10 cellular contexts compared by ENCODE assay signal in the genomic region with DNA sequence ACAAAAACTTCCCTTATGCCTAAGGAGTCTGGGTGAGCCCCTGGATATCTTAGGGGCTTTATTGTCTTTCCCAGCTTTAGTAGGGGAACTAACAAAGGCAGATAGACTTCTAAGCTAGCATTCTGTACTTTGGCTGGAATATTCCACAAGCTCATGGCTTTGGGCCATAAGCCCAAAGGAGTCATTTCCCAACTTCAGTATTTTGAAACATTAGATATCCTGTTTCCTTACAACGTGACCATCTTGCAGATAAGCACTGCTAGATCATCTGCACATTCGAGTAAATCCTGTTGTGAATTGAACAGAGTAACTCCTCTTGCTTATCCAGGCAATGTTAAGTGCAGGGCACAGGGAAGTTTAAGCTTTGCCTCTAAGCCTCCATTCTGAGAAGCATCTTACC.
DNase-seq lines count a peak whose midpoint lies in the region; ATAC-seq and TF ChIP-seq lines count a peak whose summit lies in the region.
"Had no signal": no experiment of that assay in that cellular context is flagged by ENCODE, and none has a peak within 500 bp of the region (broad histone marks: within the 10 kb centered on the region; RNA-seq: fewer than 3 reads in every experiment).

No MANE protein-coding gene starts in this region.

- DNase-seq in ELR (ENCODE audit: low read depth) (peak; percentile 38), body of pancreas (no peak), right atrium auricular region (ENCODE audit: low spot score) (peak; percentile 81), progenitor cell of endocrine pancreas (ENCODE audit: low spot score, unreplicated experiment) (no peak)
- DNase-seq in stimulated activated CD4-positive, alpha-beta T cell treated with anti-CD3 and anti-CD28 coated beads, Interleukin-12 subunit alpha, Interleukin-12 subunit beta, amount 100 ng/mL, for 4 hours, result no peak
- DNase-seq in stimulated activated naive CD8-positive, alpha-beta T cell treated with anti-CD3 and anti-CD28 coated beads, Interleukin-15, amount 100 ng/mL, for 72 hours, result no peak
- DNase-seq: islet precursor cell, NCI-H446 treated with DMSO at 0.1 percent for 48 hours had no signal

- ATAC-seq in body of pancreas, result peak; percentile 63
- ATAC-seq in stimulated activated naive CD8-positive, alpha-beta T cell treated with anti-CD3 and anti-CD28 coated beads, Interleukin-15, amount 100 ng/mL, for 72 hours, result no peak
- ATAC-seq in GM21786 (IDR thresholded peaks at IDR 0.05; ENCODE audit: unreplicated experiment), result no peak

- H3K27me3 ChIP-seq in body of pancreas, result no peaks in the 10 kb centered on the region
- no peaks in the 10 kb centered on the region for H3K27me3 ChIP-seq in right atrium auricular region
- no peaks in the 10 kb centered on the region for H3K27me3 ChIP-seq in skeletal muscle tissue (ENCODE audit: control insufficient read depth in 3 of 3, insufficient read depth in 3 of 3, low read length in 3 of 3)

- H3K4me3 Mint-ChIP-seq in progenitor cell of endocrine pancreas (ENCODE audit: low read depth), result no peak overlapping the region
- H3K4me3 Mint-ChIP-seq in stimulated activated naive CD8-positive, alpha-beta T cell treated with anti-CD3 and anti-CD28 coated beads, Interleukin-15, amount 100 ng/mL, for 72 hours, result no peak overlapping the region

- H3K36me3 Mint-ChIP-seq in progenitor cell of endocrine pancreas (ENCODE audit: insufficient read depth), result peaks cover 10% of the 10 kb centered on the region

- TF ChIP-seq CTCF in body of pancreas (IDR thresholded peaks at IDR 0.05) (no peak), right atrium auricular region (IDR thresholded peaks at IDR 0.05) (no peak), progenitor cell of endocrine pancreas (IDR thresholded peaks at IDR 0.05; ENCODE audit: unreplicated experiment) (no peak)

- 42 to 52% methylated on average over 2 of the region's 2 CpGs for WGBS in body of pancreas, 2 donors

- no peak overlapping the region for H3K9ac ChIP-seq in skeletal muscle tissue (ENCODE audit: low read depth in 1 of 3, low read length in 3 of 3)

- H3K9me3 ChIP-seq in body of pancreas (no peaks in the 10 kb centered on the region), right atrium auricular region (no peaks in the 10 kb centered on the region), skeletal muscle tissue (ENCODE audit: control insufficient read depth in 3 of 3, low read length in 3 of 3) (no peaks in the 10 kb centered on the region)

- H3K9me3 Mint-ChIP-seq in progenitor cell of endocrine pancreas (ENCODE audit: low read depth), result no peaks in the 10 kb centered on the region
- no peaks in the 10 kb centered on the region for H3K9me3 Mint-ChIP-seq in stimulated activated naive CD8-positive, alpha-beta T cell treated with anti-CD3 and anti-CD28 coated beads, Interleukin-15, amount 100 ng/mL, for 72 hours

- H3K4me3 ChIP-seq in body of pancreas (no peak overlapping the region), right atrium auricular region (no peak overlapping the region), skeletal muscle tissue (ENCODE audit: low read length in 3 of 3) (no peak overlapping the region)

- H3K36me3 ChIP-seq in body of pancreas (replicated peaks in 1 of 2; ENCODE audit: insufficient read depth in 1 of 2, low read depth in 2 of 2), result peaks cover 0 to 8% of the 10 kb centered on the region in 2 donors
- H3K36me3 ChIP-seq in right atrium auricular region, result peaks cover 18% of the 10 kb centered on the region
- H3K36me3 ChIP-seq in skeletal muscle tissue (ENCODE audit: control insufficient read depth in 3 of 3, insufficient read depth in 3 of 3, low read length in 3 of 3), result peaks cover 11 to 18% (median 15%) of the 10 kb centered on the region in 3 donors

- no peaks in the 10 kb centered on the region for H3K27me3 Mint-ChIP-seq in progenitor cell of endocrine pancreas
- no peaks in the 10 kb centered on the region for H3K27me3 Mint-ChIP-seq in stimulated activated naive CD8-positive, alpha-beta T cell treated with anti-CD3 and anti-CD28 coated beads, Interleukin-15, amount 100 ng/mL, for 72 hours

- peaks cover 25% of the 10 kb centered on the region for H3K4me1 ChIP-seq in body of pancreas
- H3K4me1 ChIP-seq in right atrium auricular region, result peaks cover 0 to 92% of the 10 kb centered on the region in 2 donors
- H3K4me1 ChIP-seq in skeletal muscle tissue (ENCODE audit: control insufficient read depth in 3 of 3, insufficient read depth in 3 of 3, low read length in 3 of 3), result peaks cover 41 to 51% (median 49%) of the 10 kb centered on the region in 3 donors

- peaks cover 22% of the 10 kb centered on the region for H3K4me1 Mint-ChIP-seq in progenitor cell of endocrine pancreas (ENCODE audit: low read depth)
- H3K4me1 Mint-ChIP-seq in stimulated activated naive CD8-positive, alpha-beta T cell treated with anti-CD3 and anti-CD28 coated beads, Interleukin-15, amount 100 ng/mL, for 72 hours, result no peaks in the 10 kb centered on the region

- no peak for TF ChIP-seq POLR2A in body of pancreas (IDR thresholded peaks at IDR 0.05)

- peak overlapping the region in 2 of 4 donors; percentile 27 to 29 for H3K27ac ChIP-seq in body of pancreas
- peak overlapping the region; percentile 66 to 82 for H3K27ac ChIP-seq in right atrium auricular region
- peak overlapping the region; percentile 72 for H3K27ac ChIP-seq in skeletal muscle tissue (ENCODE audit: low read depth, low read length)

- intact Hi-C loops in body of pancreas (cut with DNase I), result no loop called here

- H3K27ac Mint-ChIP-seq in progenitor cell of endocrine pancreas, result no peak overlapping the region
- H3K27ac Mint-ChIP-seq in stimulated activated naive CD8-positive, alpha-beta T cell treated with anti-CD3 and anti-CD28 coated beads, Interleukin-15, amount 100 ng/mL, for 72 hours, result no peak overlapping the region

Comparison
In these comparisons a context has a peak if more than half of its experiments do, and no peak if none do; other contexts are left out.
1. DNase-seq: peak in ELR (single experiment) and right atrium auricular region (single experiment); none in body of pancreas (0 of 4), stimulated activated CD4-positive, alpha-beta T cell treated with anti-CD3 and anti-CD28 coated beads, Interleukin-12 subunit alpha, Interleukin-12 subunit beta, amount 100 ng/mL, for 4 hours (single experiment), progenitor cell of endocrine pancreas (single experiment) and stimulated activated naive CD8-positive, alpha-beta T cell treated with anti-CD3 and anti-CD28 coated beads, Interleukin-15, amount 100 ng/mL, for 72 hours (0 of 2).